Comparison of ENCODE assay signal across 8 cellular contexts in genomic region chr14:104801284-104802119, GRCh38. TPM values are rescaled to one million over a fixed set of nuclear protein-coding genes. Genes with fewer than 3 reads are reported as not detected.
A peak's percentile ranks its signal among the peaks of the same experiment; 100 is the strongest.
DNase-seq lines count a peak whose midpoint lies in the region; ATAC-seq, FAIRE-seq and TF ChIP-seq lines count a peak whose summit lies in the region.

No MANE protein-coding gene starts in this region.

- H3K9me3 Mint-ChIP-seq in IgD-negative memory B cell: no peaks in the 10 kb centered on the region

- H3K36me3 ChIP-seq in bronchial epithelial cell (ENCODE audit: control insufficient read depth, insufficient read depth, low read length): peaks cover 3% of the 10 kb centered on the region
- H3K36me3 ChIP-seq in mucosa of rectum (ENCODE audit: control insufficient read depth in 2 of 2, insufficient read depth in 2 of 2, low read length in 2 of 2): no peaks in the 10 kb centered on the region

- TF ChIP-seq CTCF in AG04450 (IDR thresholded peaks at IDR 0.05; ENCODE audit: low read depth, low read length) (no peak), bronchial epithelial cell (IDR thresholded peaks at IDR 0.05; ENCODE audit: insufficient read depth, low read length, severe bottlenecking) (no peak)

- no peaks in the 10 kb centered on the region for H3K27me3 Mint-ChIP-seq in IgD-negative memory B cell

- H3K4me3 Mint-ChIP-seq in IgD-negative memory B cell: peak overlapping the region; percentile 82 to 96 (median 86)

- ATAC-seq in GM18520 (IDR thresholded peaks at IDR 0.05; ENCODE audit: unreplicated experiment) (no peak), HG03460 (IDR thresholded peaks at IDR 0.05; ENCODE audit: unreplicated experiment) (no peak)

- H3K27ac ChIP-seq in AG04450 (ENCODE audit: low read depth, low read length) (no peak overlapping the region), mucosa of rectum (ENCODE audit: low read depth in 2 of 2, low read length in 2 of 2) (peak overlapping the region; percentile 84 to 87)

- peak overlapping the region in 1 of 3 donors; percentile 86 for H3K27ac Mint-ChIP-seq in IgD-negative memory B cell

- peaks cover 15 to 18% (median 16%) of the 10 kb centered on the region in 3 donors for H3K4me1 Mint-ChIP-seq in IgD-negative memory B cell

- no peak for FAIRE-seq in bronchial epithelial cell (lab: Jason Lieb, UNC)
- no peak for FAIRE-seq in urothelium cell line (lab: Jason Lieb, UNC)
- no peak for FAIRE-seq in HTR-8/SVneo (lab: Jason Lieb, UNC)

- peak overlapping the region; percentile 60 to 76 for H3K9ac ChIP-seq in mucosa of rectum (ENCODE audit: low read depth in 1 of 2, low read length in 2 of 2)

- H3K36me3 Mint-ChIP-seq in IgD-negative memory B cell: no peaks in the 10 kb centered on the region

- no peaks in the 10 kb centered on the region; the same call in 1 of the 2 replicates for H3K9me3 ChIP-seq in AG04450 (ENCODE audit: control insufficient read depth, insufficient read depth, low read length)
- no peaks in the 10 kb centered on the region for H3K9me3 ChIP-seq in mucosa of rectum (ENCODE audit: control insufficient read depth in 2 of 2, low read length in 2 of 2)

- H3K27me3 ChIP-seq in AG04450 (ENCODE audit: control insufficient read depth, insufficient read depth, low read length): no peaks in the 10 kb centered on the region
- no peaks in the 10 kb centered on the region for H3K27me3 ChIP-seq in bronchial epithelial cell (ENCODE audit: control insufficient read depth, insufficient read depth, low read length)
- H3K27me3 ChIP-seq in mucosa of rectum (ENCODE audit: control insufficient read depth in 2 of 2, insufficient read depth in 2 of 2, low read length in 2 of 2): no peaks in the 10 kb centered on the region

- CTCF ChIA-PET in AG04450 (lab: Charles Lee): interaction anchor here (0.5 to 2.3 kb wide), 2 partner anchors 25 to 243 kb away, joined by 3 to 8 read pairs; no protein-coding TSS in a partner anchor

- H3K4me3 ChIP-seq in AG04450 (ENCODE audit: low read depth, low read length) (peak overlapping the region; percentile 64), bronchial epithelial cell (ENCODE audit: low read depth, low read length) (peak overlapping the region; percentile 64), mucosa of rectum (ENCODE audit: low read length in 2 of 2) (peak overlapping the region; percentile 67 to 74)

- POLR2A ChIA-PET in AG04450 (lab: Yijun Ruan, JAX): interaction anchor here (0.8 to 1.8 kb wide), 3 partner anchors 11 to 49 kb away, joined by 3 to 7 read pairs (median 3); partner anchors contain the start of gene SIVA1

- H3K4me1 ChIP-seq in mucosa of rectum (ENCODE audit: control insufficient read depth in 2 of 2, insufficient read depth in 2 of 2, low read length in 2 of 2): peaks cover 33 to 38% of the 10 kb centered on the region in 2 donors

- DNase-seq in AG04450 (ENCODE audit: low read depth, low spot score): no peak
- no peak for DNase-seq in bronchial epithelial cell (ENCODE audit: low read depth)
- DNase-seq in urothelium cell line (ENCODE audit: low spot score): no peak
- no peak for DNase-seq in HTR-8/SVneo (ENCODE audit: insufficient read length, low spot score)

RNA-seq across cellular contexts. Expression of gene ZBTB42, which starts 0.6 kb away (rescaled TPM):
- 1.6 and 2.5 TPM in 2 replicates for polyA plus RNA-seq in AG04450 (2011; rRNA removed)
- polyA minus RNA-seq in AG04450 (2011; rRNA and poly(A)+ RNA removed): 3.1 and 4.5 TPM in 2 replicates
- 1.0 TPM for polyA plus RNA-seq in IgD-negative memory B cell
- total RNA-seq in bronchial epithelial cell: 5.2 and 5.3 TPM in 2 replicates

RNA-seq across cellular contexts. Expression of gene AKT1, which starts 6.0 kb away (rescaled TPM):
- polyA plus RNA-seq in AG04450 (2011; rRNA removed) (104 and 129 TPM in 2 replicates), IgD-negative memory B cell (8.2 TPM)
- polyA minus RNA-seq in AG04450 (2011; rRNA and poly(A)+ RNA removed): 162 and 248 TPM in 2 replicates
- 164 and 191 TPM in 2 replicates for total RNA-seq in bronchial epithelial cell

RNA-seq across cellular contexts. Expression of gene SIVA1, which starts 48.6 kb away (rescaled TPM):
- polyA plus RNA-seq in AG04450 (2011; rRNA removed) (49.7 and 75.3 TPM in 2 replicates), IgD-negative memory B cell (195 TPM)
- 6.8 and 9.4 TPM in 2 replicates for polyA minus RNA-seq in AG04450 (2011; rRNA and poly(A)+ RNA removed)
- 85.0 and 95.6 TPM in 2 replicates for total RNA-seq in bronchial epithelial cell

Comparison
In these comparisons a context has a peak if more than half of its experiments do, and no peak if none do; other contexts are left out.
1. RNA of gene AKT1, which starts 6.0 kb away (polyA plus RNA-seq): 104 to 129 TPM in AG04450; 8.2 TPM in IgD-negative memory B cell (single experiment); every median in the first group is over 10 times any median in the second.
2. Peak in every context shown above with its lines, with median percentiles within 50 percentile points of each other: H3K4me3 ChIP-seq.